In genomic region chr5:99955962-99956361, GRCh38 we compare ENCODE assay signal across 16 cellular contexts.
"Had no signal": no experiment of that assay in that cellular context is flagged by ENCODE, and none has a peak within 500 bp of the region (broad histone marks: within the 10 kb centered on the region; RNA-seq: fewer than 3 reads in every experiment).

No MANE protein-coding gene starts in this region.

- H3K79me2 ChIP-seq: hepatocyte had no signal

- H2AFZ ChIP-seq: hepatocyte had no signal

- H3K4me2 ChIP-seq: hepatocyte, smooth muscle cell had no signal

- DNase-seq: esophagus squamous epithelium; foreskin fibroblast; mesendoderm; naive B cell; stimulated activated CD4-positive, alpha-beta T cell treated with anti-CD3 and anti-CD28 coated beads, Interleukin-15, amount 100 ng/mL, for 24 hours; stimulated activated CD4-positive, alpha-beta T cell treated with anti-CD3 and anti-CD28 coated beads, Interleukin-1b, Interleukin-23, amount 100 ng/mL, for 48 hours; stimulated activated CD4-positive, alpha-beta T cell treated with anti-CD3 and anti-CD28 coated beads, Interleukin-4, amount 100 ng/mL, for 24 hours; stimulated activated naive CD4-positive, alpha-beta T cell; thyroid gland; uterus had no signal

- H3K36me3 ChIP-seq: esophagus squamous epithelium, gastroesophageal sphincter, neutrophil, right atrium auricular region, suprapubic skin, thyroid gland, uterus had no signal

- H3K27ac ChIP-seq: esophagus squamous epithelium, gastroesophageal sphincter, hepatocyte, neutrophil, right atrium auricular region, suprapubic skin, thyroid gland, uterus had no signal

- H3K4me1 ChIP-seq: esophagus squamous epithelium, gastroesophageal sphincter, right atrium auricular region, suprapubic skin, thyroid gland, uterus had no signal

- H3K27me3 ChIP-seq: esophagus squamous epithelium, gastroesophageal sphincter, hepatocyte, neutrophil, right atrium auricular region, suprapubic skin, thyroid gland, uterus had no signal

- H3K9me3 ChIP-seq: esophagus squamous epithelium, gastroesophageal sphincter, neutrophil, right atrium auricular region, suprapubic skin, thyroid gland, uterus had no signal

- H3K4me3 ChIP-seq: esophagus squamous epithelium, gastroesophageal sphincter, hepatocyte, right atrium auricular region, smooth muscle cell, suprapubic skin, thyroid gland, uterus had no signal
